In the genomic region with DNA sequence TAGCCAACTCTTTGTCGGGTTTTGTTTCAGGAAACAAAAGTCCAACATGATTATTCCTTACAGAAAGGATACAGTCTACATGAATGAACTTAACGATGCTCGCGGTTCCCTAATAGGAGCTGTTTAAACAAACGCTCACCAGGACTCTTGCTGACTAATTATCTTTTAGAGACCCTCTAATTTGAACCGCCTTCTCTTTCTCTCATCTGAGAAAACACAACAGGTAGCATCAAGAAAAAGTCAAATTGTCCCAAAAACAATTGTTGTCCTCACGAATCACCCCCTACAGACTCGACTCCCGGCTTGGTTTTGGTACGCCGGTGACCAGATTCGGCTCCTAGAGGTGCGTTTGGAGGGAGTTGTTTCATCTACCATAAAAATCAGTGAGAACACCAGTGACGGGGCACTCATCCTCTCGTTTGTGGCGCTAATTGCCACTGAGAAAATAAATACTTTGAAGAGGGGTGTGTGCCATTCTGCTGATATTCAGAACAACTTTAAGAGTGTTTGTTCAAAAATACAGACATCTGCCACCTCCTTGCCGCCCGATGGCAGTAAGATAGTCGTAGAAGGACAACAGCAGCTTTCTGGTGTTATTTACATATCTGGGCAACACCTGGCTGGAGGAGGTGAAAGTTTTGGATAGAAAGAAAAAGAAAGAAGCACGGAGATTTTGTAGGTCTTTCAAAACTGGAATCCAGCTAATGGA, we compare ENCODE assay signal across 16 cellular contexts. TPM values are rescaled to one million over a fixed set of nuclear protein-coding genes. Genes with fewer than 3 reads are reported as not detected.
A peak's percentile ranks its signal among the peaks of the same experiment; 100 is the strongest.
DNase-seq lines count a peak whose midpoint lies in the region; ATAC-seq and TF ChIP-seq lines count a peak whose summit lies in the region.
"Had no signal": no experiment of that assay in that cellular context is flagged by ENCODE, and none has a peak within 500 bp of the region (broad histone marks: within the 10 kb centered on the region; RNA-seq: fewer than 3 reads in every experiment).

No MANE protein-coding gene starts in this region.

- H3K9me3 ChIP-seq in psoas muscle: no peaks in the 10 kb centered on the region
- H3K9me3 ChIP-seq: transverse colon had no signal

- ATAC-seq in psoas muscle: no peak
- no peak for ATAC-seq in GM21367 (IDR thresholded peaks at IDR 0.05; ENCODE audit: unreplicated experiment)
- ATAC-seq in HG03196 (IDR thresholded peaks at IDR 0.05; ENCODE audit: unreplicated experiment): no peak

- WGBS in psoas muscle, 3 donors: 23 to 34% (median 23%) methylated on average over 20 of the region's 20 CpGs

- peaks cover 0 to 44% (median 4%) of the 10 kb centered on the region in 3 donors for H3K27me3 ChIP-seq in psoas muscle (ENCODE audit: insufficient read depth in 3 of 3, low read length in 2 of 3)

- peak overlapping the region; percentile 42 for H3K27ac Mint-ChIP-seq in activated CD4-positive, alpha-beta T cell treated with anti-CD3 and anti-CD28 coated beads, Interleukin-2, amount 10 ng/mL, durations not matched to agents 24 days and 14 days
- no peak overlapping the region for H3K27ac Mint-ChIP-seq in endothelial cell (ENCODE audit: unreplicated experiment)

- H3K36me3 ChIP-seq in psoas muscle (ENCODE audit: insufficient read depth in 1 of 2, low read depth in 1 of 2): no peaks in the 10 kb centered on the region
- H3K36me3 ChIP-seq: transverse colon had no signal

- H3K4me3 Mint-ChIP-seq in activated CD4-positive, alpha-beta T cell treated with anti-CD3 and anti-CD28 coated beads, Interleukin-2, amount 10 ng/mL, durations not matched to agents 24 days and 14 days: no peak overlapping the region
- peak overlapping the region; percentile 73 for H3K4me3 Mint-ChIP-seq in endothelial cell (ENCODE audit: unreplicated experiment)

- peaks cover 10% of the 10 kb centered on the region for H3K4me1 ChIP-seq in psoas muscle
- H3K4me1 ChIP-seq: parathyroid adenoma had no signal

- H3K27ac ChIP-seq in psoas muscle: peak overlapping the region; percentile 96
- H3K27ac ChIP-seq: parathyroid adenoma, transverse colon had no signal

- intact Hi-C loops in activated CD4-positive, alpha-beta T cell treated with anti-CD3 and anti-CD28 coated beads, Interleukin-2, amount 10 ng/mL, durations not matched to agents 24 days and 14 days (cut with micrococcal nuclease): loop anchor here (2.0 kb wide), 2 partner anchors 19 to 863 kb away; no protein-coding TSS in a partner anchor
- intact Hi-C loops in psoas muscle (cut with DNase I): loop anchor here (5.0 to 10.0 kb wide), 2 partner anchors 289 to 1041 kb away; a partner anchor contains a TSS

- DNase-seq in activated CD4-positive, alpha-beta T cell treated with anti-CD3 and anti-CD28 coated beads, Interleukin-2, amount 10 ng/mL, durations not matched to agents 24 days and 14 days: no peak
- DNase-seq in activated CD4-positive, alpha-beta T cell treated with anti-CD3 and anti-CD28 coated beads for 48 hours: no peak
- DNase-seq in NCI-H524 (lab: John Stamatoyannopoulos, UW): peak; percentile 34 to 37
- DNase-seq in endothelial cell (ENCODE audit: low spot score): no peak
- DNase-seq in psoas muscle: no peak
- no peak for DNase-seq in NCI-H2227 treated with DMSO at 0.1 percent for 48 hours (lab: John Stamatoyannopoulos, UW)
- DNase-seq: activated CD4-positive, alpha-beta T cell treated with anti-CD3 and anti-CD28 coated beads, Interleukin-2, amount 50 U/mL, for 4 hours; NCI-H2029 treated with DMSO at 0.1 percent for 48 hours; SHP77 treated with DMSO at 0.1 percent for 48 hours; transverse colon had no signal

- peaks cover 20% of the 10 kb centered on the region for H3K9me3 Mint-ChIP-seq in activated CD4-positive, alpha-beta T cell treated with anti-CD3 and anti-CD28 coated beads, Interleukin-2, amount 10 ng/mL, durations not matched to agents 24 days and 14 days
- no peaks in the 10 kb centered on the region for H3K9me3 Mint-ChIP-seq in endothelial cell (ENCODE audit: unreplicated experiment)

- H3K27me3 Mint-ChIP-seq in activated CD4-positive, alpha-beta T cell treated with anti-CD3 and anti-CD28 coated beads, Interleukin-2, amount 10 ng/mL, durations not matched to agents 24 days and 14 days: peaks cover 85% of the 10 kb centered on the region
- peaks cover 48% of the 10 kb centered on the region for H3K27me3 Mint-ChIP-seq in endothelial cell (ENCODE audit: unreplicated experiment)

- TF ChIP-seq CTCF in endothelial cell (IDR thresholded peaks at IDR 0.05; ENCODE audit: unreplicated experiment) (no peak), psoas muscle (IDR thresholded peaks at IDR 0.05) (no peak)

- peaks cover 13% of the 10 kb centered on the region for H3K36me3 Mint-ChIP-seq in activated CD4-positive, alpha-beta T cell treated with anti-CD3 and anti-CD28 coated beads, Interleukin-2, amount 10 ng/mL, durations not matched to agents 24 days and 14 days (ENCODE audit: low read depth)
- no peaks in the 10 kb centered on the region for H3K36me3 Mint-ChIP-seq in endothelial cell (ENCODE audit: low read depth, unreplicated experiment)

- peak overlapping the region; percentile 84 for H3K4me3 ChIP-seq in psoas muscle

- H3K4me1 Mint-ChIP-seq in activated CD4-positive, alpha-beta T cell treated with anti-CD3 and anti-CD28 coated beads, Interleukin-2, amount 10 ng/mL, durations not matched to agents 24 days and 14 days: peaks cover 19% of the 10 kb centered on the region
- peaks cover 25% of the 10 kb centered on the region for H3K4me1 Mint-ChIP-seq in endothelial cell (ENCODE audit: unreplicated experiment)

RNA-seq across cellular contexts. Expression of a gene that starts 1.1 kb away (rescaled TPM):
- not detected in 2 replicates for total RNA-seq in activated CD4-positive, alpha-beta T cell treated with anti-CD3 and anti-CD28 coated beads, Interleukin-2, amount 10 ng/mL, durations not matched to agents 24 days and 14 days
- total RNA-seq in endothelial cell (ENCODE audit: unreplicated experiment) (0.41 TPM), psoas muscle (10 to 100 TPM in 1 of 4 donors, 1 to 10 TPM in 2, under 1 TPM in 1; 0.60 to 14.4 (median 5.4) TPM)
- 10 to 100 TPM in 1 of 3 donors, 1 to 10 TPM in 1, under 1 TPM in 1; 0.76 to 11.2 (median 4.7) TPM for polyA plus RNA-seq in psoas muscle
- total RNA-seq: transverse colon had no signal
- polyA plus RNA-seq: aorta, esophagus, keratinocyte had no signal

Comparison
In these comparisons a context has a peak if more than half of its experiments do, and no peak if none do; other contexts are left out.
1. DNase-seq: peak in NCI-H524 (2 of 2); none in activated CD4-positive, alpha-beta T cell treated with anti-CD3 and anti-CD28 coated beads, Interleukin-2, amount 10 ng/mL, durations not matched to agents 24 days and 14 days (single experiment), activated CD4-positive, alpha-beta T cell treated with anti-CD3 and anti-CD28 coated beads for 48 hours (single experiment), endothelial cell (single experiment), psoas muscle (0 of 2) and NCI-H2227 treated with DMSO at 0.1 percent for 48 hours (single experiment).